Comparison of ENCODE assay signal across 8 cellular contexts in the genomic region with DNA sequence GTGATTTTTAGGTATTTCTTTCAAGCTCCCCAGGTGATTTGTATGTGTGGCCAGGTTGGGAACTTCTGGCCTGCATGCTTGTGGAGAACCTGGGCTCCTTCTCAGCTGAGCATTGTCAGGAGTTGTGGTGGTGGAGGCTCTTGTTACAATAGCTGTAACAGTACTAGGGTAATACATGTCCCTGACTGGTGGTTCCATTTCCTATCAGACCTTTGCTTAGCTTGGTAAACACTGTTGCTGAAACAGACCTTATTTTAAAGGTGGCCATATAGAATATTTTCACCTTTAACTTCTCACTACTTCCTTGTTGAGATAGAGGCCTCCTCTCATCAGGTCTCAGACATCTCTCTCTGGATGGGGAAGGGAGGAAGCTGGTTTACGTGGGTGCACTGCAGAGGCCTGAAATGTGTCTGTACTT.
DNase-seq lines count a peak whose midpoint lies in the region; ATAC-seq and TF ChIP-seq lines count a peak whose summit lies in the region.

No MANE protein-coding gene starts in this region.

- ATAC-seq in GM21360 (IDR thresholded peaks at IDR 0.05; ENCODE audit: unreplicated experiment): peak; percentile 49
- ATAC-seq in HG03457 (IDR thresholded peaks at IDR 0.05; ENCODE audit: unreplicated experiment): peak; percentile 48
- ATAC-seq in esophagus mucosa: peak; percentile 17
- ATAC-seq in heart right ventricle: no peak

- no peaks in the 10 kb centered on the region for H3K9me2 ChIP-seq in DOHH2 (replicated peaks; ENCODE audit: control insufficient read depth, low read length)

- peaks cover 34% of the 10 kb centered on the region for H3F3A ChIP-seq in DOHH2 (ENCODE audit: control insufficient read depth, insufficient read depth)

- intact Hi-C loops in heart right ventricle (cut with DNase I) (no loop called here), prostate gland (cut with DNase I) (no loop called here)

- no peak for DNase-seq in heart right ventricle
- no peak for DNase-seq in cerebellum (ENCODE audit: low spot score)
- no peak for DNase-seq in prostate gland (ENCODE audit: low spot score)
- DNase-seq in NCI-H446 (lab: John Stamatoyannopoulos, UW): no peak

- H3K79me2 ChIP-seq in DOHH2 (ENCODE audit: control insufficient read depth, low read length): peaks cover 57% of the 10 kb centered on the region

- peak overlapping the region; percentile 68 for H3K4me2 ChIP-seq in DOHH2 (ENCODE audit: low read length)

- H3K9me3 ChIP-seq in DOHH2 (ENCODE audit: control insufficient read depth, insufficient read depth, low read length): no peaks in the 10 kb centered on the region
- no peaks in the 10 kb centered on the region for H3K9me3 ChIP-seq in heart right ventricle
- no peaks in the 10 kb centered on the region for H3K9me3 ChIP-seq in prostate gland

- TF ChIP-seq CTCF in DOHH2 (IDR thresholded peaks at IDR 0.05; ENCODE audit: low read depth, low read length, poor library complexity, severe bottlenecking): no peak
- TF ChIP-seq CTCF in heart right ventricle (IDR thresholded peaks at IDR 0.05): no peak
- no peak for TF ChIP-seq CTCF in prostate gland (IDR thresholded peaks at IDR 0.05)

- no peaks in the 10 kb centered on the region for H4K20me1 ChIP-seq in DOHH2 (ENCODE audit: control insufficient read depth, insufficient read depth, low read depth, low read length)

- H3K4me1 ChIP-seq in DOHH2 (ENCODE audit: control insufficient read depth, low read length): peaks cover 72% of the 10 kb centered on the region
- H3K4me1 ChIP-seq in heart right ventricle: peaks cover 0 to 20% (median 14%) of the 10 kb centered on the region in 9 donors
- H3K4me1 ChIP-seq in prostate gland (replicated peaks): no peaks in the 10 kb centered on the region

- peaks cover 19% of the 10 kb centered on the region for H3K36me3 ChIP-seq in DOHH2 (ENCODE audit: control insufficient read depth, low read length)
- H3K36me3 ChIP-seq in heart right ventricle: no peaks in the 10 kb centered on the region
- no peaks in the 10 kb centered on the region for H3K36me3 ChIP-seq in prostate gland

- H3K27ac ChIP-seq in DOHH2 (ENCODE audit: low read depth, low read length): peak overlapping the region; percentile 100
- H3K27ac ChIP-seq in heart right ventricle: peak overlapping the region in 1 of 10 donors; percentile 29
- H3K27ac ChIP-seq in prostate gland: no peak overlapping the region

- H3K4me3 ChIP-seq in DOHH2 (ENCODE audit: low read length): peak overlapping the region; percentile 53
- no peak overlapping the region for H3K4me3 ChIP-seq in heart right ventricle
- no peak overlapping the region for H3K4me3 ChIP-seq in prostate gland

- no peak for TF ChIP-seq POLR2A in prostate gland (IDR thresholded peaks at IDR 0.05)

- WGBS in heart right ventricle, 2 donors: 96% methylated on average over 1 of the region's 1 CpG
- 37% methylated on average over 1 of the region's 1 CpG for WGBS in prostate gland

- H3K27me3 ChIP-seq in DOHH2 (ENCODE audit: control insufficient read depth, low read length) (no peaks in the 10 kb centered on the region), heart right ventricle (no peaks in the 10 kb centered on the region), prostate gland (replicated peaks; ENCODE audit: insufficient read depth) (no peaks in the 10 kb centered on the region)

Comparison
In these comparisons a context has a peak if more than half of its experiments do, and no peak if none do; other contexts are left out.
1. ATAC-seq: peak in GM21360 (single experiment), HG03457 (single experiment) and esophagus mucosa (single experiment); none in heart right ventricle (0 of 8).